19 cellular contexts compared by ENCODE assay signal in the genomic region with DNA sequence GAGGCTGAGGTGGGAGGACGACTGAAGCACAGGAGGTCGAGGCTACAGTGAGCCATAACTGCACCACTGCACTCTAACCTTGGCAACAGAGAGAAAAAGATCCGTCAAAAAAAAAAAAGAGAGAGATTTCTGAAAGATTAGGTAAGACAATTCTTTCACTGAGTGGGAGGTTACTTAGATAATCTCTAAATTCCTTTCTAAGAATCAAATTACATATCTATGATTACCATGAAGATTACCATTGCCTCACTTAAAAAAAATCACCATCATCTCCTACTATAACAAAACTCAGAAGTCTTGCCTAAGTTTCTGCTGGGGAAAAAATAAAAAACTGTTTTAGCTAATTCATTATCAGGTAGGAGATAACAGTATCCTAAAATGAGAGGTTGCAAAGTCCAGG.
"Had no signal": no experiment of that assay in that cellular context is flagged by ENCODE, and none has a peak within 500 bp of the region (broad histone marks: within the 10 kb centered on the region; RNA-seq: fewer than 3 reads in every experiment).

No MANE protein-coding gene starts in this region.

- H3K4me3 ChIP-seq: gastrocnemius medialis, heart right ventricle, thyroid gland had no signal

- H3K4me1 ChIP-seq: thyroid gland had no signal

- ATAC-seq: activated CD8-positive, alpha-beta T cell treated with anti-CD3 and anti-CD28 coated beads, Interleukin-2, amount 10 ng/mL, durations not matched to agents 7 days and 5 days; effector memory CD8-positive, alpha-beta T cell; gastrocnemius medialis; left lobe of liver; naive thymus-derived CD8-positive, alpha-beta T cell; stimulated activated naive B cell treated with anti-CD40 and anti-IgM and Interleukin-4, amounts not matched to agents 10 μg/mL and 1 μg/mL and 100 μg/mL, for 72 hours; T-helper 17 cell had no signal

- H3K36me3 ChIP-seq: gastrocnemius medialis, heart right ventricle, thyroid gland, WERI-Rb-1 had no signal

- H3K9me3 ChIP-seq: gastrocnemius medialis, heart right ventricle, thyroid gland had no signal

- DNase-seq: activated CD4-positive, alpha-beta T cell treated with anti-CD3 and anti-CD28 coated beads for 48 hours; activated CD8-positive, alpha-beta memory T cell treated with anti-CD3 and anti-CD28 coated beads, Interleukin-2, amount 50 U/mL, for 4 hours; activated CD8-positive, alpha-beta T cell treated with anti-CD3 and anti-CD28 coated beads, Interleukin-2, amount 10 ng/mL, durations not matched to agents 7 days and 5 days; activated effector memory CD4-positive, alpha-beta T cell treated with anti-CD3 and anti-CD28 coated beads, Interleukin-2, amount 50 U/mL, for 16 hours; activated T-cell treated with anti-CD3 and anti-CD28 coated beads, Interleukin-2, amount 50 U/mL, for 48 hours; amniotic stem cell; dermis blood vessel endothelial cell; effector memory CD8-positive, alpha-beta T cell; gastrocnemius medialis; heart right ventricle; islet precursor cell; mammary epithelial cell; naive thymus-derived CD8-positive, alpha-beta T cell; stimulated activated CD4-positive, alpha-beta T cell treated with anti-CD3 and anti-CD28 coated beads, Interleukin-2, amount 100 ng/mL, for 48 hours; stimulated activated naive B cell treated with anti-CD40 and anti-IgM and Interleukin-4, amounts not matched to agents 10 μg/mL and 1 μg/mL and 100 μg/mL, for 72 hours; T-helper 17 cell; thyroid gland; WERI-Rb-1 had no signal

- H3K27ac ChIP-seq: gastrocnemius medialis, thyroid gland, WERI-Rb-1 had no signal

- H3K27me3 ChIP-seq: gastrocnemius medialis, thyroid gland had no signal
